ENCODE assay signal across 8 cellular contexts in the genomic region with DNA sequence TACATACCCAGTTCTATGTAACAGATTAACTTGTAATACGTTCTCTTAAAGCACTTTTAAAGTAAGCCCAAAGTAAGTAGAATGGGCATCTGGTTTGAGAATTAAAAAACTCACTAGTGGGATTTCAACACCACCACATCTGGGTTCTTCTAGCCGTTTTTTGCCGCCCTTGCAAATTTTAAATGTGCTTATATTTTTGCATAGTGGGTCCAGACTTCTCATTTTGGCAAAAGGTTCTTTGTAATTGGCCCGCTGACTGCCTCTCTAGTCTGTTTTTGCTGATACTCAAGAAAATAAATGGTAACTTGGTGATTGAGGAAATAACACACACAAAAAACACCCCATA. TPM values are rescaled to one million over a fixed set of nuclear protein-coding genes. Genes with fewer than 3 reads are reported as not detected.
A peak's percentile ranks its signal among the peaks of the same experiment; 100 is the strongest.
DNase-seq lines count a peak whose midpoint lies in the region; ATAC-seq, FAIRE-seq and TF ChIP-seq lines count a peak whose summit lies in the region.

No MANE protein-coding gene starts in this region.

- peaks cover 11% of the 10 kb centered on the region for H3K4me1 ChIP-seq in ES-I3 (ENCODE audit: insufficient read depth, low read length)
- H3K4me1 ChIP-seq in SJSA1 (replicated peaks) = peaks cover 12% of the 10 kb centered on the region
- H3K4me1 ChIP-seq in esophagus muscularis mucosa = peaks cover 6 to 17% (median 13%) of the 10 kb centered on the region in 4 donors

- H3K4me3 ChIP-seq in SJSA1 (peak overlapping the region; percentile 64), esophagus muscularis mucosa (peak overlapping the region; percentile 73 to 88 (median 74)), retinal pigment epithelial cell (ENCODE audit: low read length) (peak overlapping the region; percentile 73)

- no peak for DNase-seq in SJSA1 (ENCODE audit: low read depth in 1 of 2, low spot score in 2 of 2)
- no peak for DNase-seq in esophagus muscularis mucosa (ENCODE audit: extremely low spot score)
- no peak for DNase-seq in retinal pigment epithelial cell (ENCODE audit: low read depth)
- DNase-seq in GM12891 (ENCODE audit: insufficient read length, low spot score) = no peak
- no peak for DNase-seq in NCI-H2107 (lab: John Stamatoyannopoulos, UW)
- DNase-seq in medulla oblongata (ENCODE audit: extremely low spot score) = no peak

- H3K27me3 ChIP-seq in SJSA1 (replicated peaks) (no peaks in the 10 kb centered on the region), esophagus muscularis mucosa (no peaks in the 10 kb centered on the region)

- WGBS in esophagus muscularis mucosa = 71% methylated on average over 4 of the region's 4 CpGs

- intact Hi-C loops in esophagus muscularis mucosa (cut with DNase I) = loop anchor here (2.0 kb wide), 2 partner anchors 54 to 68 kb away; partner anchors contain the start of gene OXCT1

- H3K27ac ChIP-seq in SJSA1 (peak overlapping the region; percentile 92), esophagus muscularis mucosa (replicated peaks in 1 of 4) (peak overlapping the region; percentile 91 to 97 (median 94))

- peak overlapping the region; percentile 90 for H3K9ac ChIP-seq in ES-I3 (ENCODE audit: low read depth, low read length)

- TF ChIP-seq EP300 in esophagus muscularis mucosa (IDR thresholded peaks at IDR 0.05) = no peak

- no peak for TF ChIP-seq POLR2A in esophagus muscularis mucosa (IDR thresholded peaks at IDR 0.05; ENCODE audit: low read depth)
- no peak for TF ChIP-seq POLR2A in GM12891 (IDR thresholded peaks at IDR 0.05; ENCODE audit: low read depth, low read length)

- peaks cover 5% of the 10 kb centered on the region; the same call in 1 of the 2 replicates for H3K36me3 ChIP-seq in ES-I3 (ENCODE audit: insufficient read depth, low read length)
- peaks cover 20% of the 10 kb centered on the region for H3K36me3 ChIP-seq in SJSA1
- peaks cover 0 to 19% (median 16%) of the 10 kb centered on the region in 4 donors for H3K36me3 ChIP-seq in esophagus muscularis mucosa

- TF ChIP-seq CTCF in esophagus muscularis mucosa (IDR thresholded peaks at IDR 0.05) (no peak), retinal pigment epithelial cell (conservative IDR thresholded peaks at IDR 0.05; ENCODE audit: low read depth, low read length) (no peak)

- FAIRE-seq in GM12891 (lab: Jason Lieb, UNC) = no peak

- H3K9me3 ChIP-seq in ES-I3 (ENCODE audit: control insufficient read depth, insufficient read depth, low read length) (no peaks in the 10 kb centered on the region), SJSA1 (replicated peaks) (no peaks in the 10 kb centered on the region), esophagus muscularis mucosa (no peaks in the 10 kb centered on the region)

- no peak for ATAC-seq in HG03045 (IDR thresholded peaks at IDR 0.05; ENCODE audit: unreplicated experiment)

TF ChIP-seq in GM12891, 5 proteins besides CTCF, POLR2A, EP300 and RAD21:
- no peak for TF ChIP-seq PAX5 (IDR thresholded peaks at IDR 0.05; ENCODE audit: insufficient read depth, low read length, severe bottlenecking)
TF ChIP-seq in GM12891: peak in this region for 0.

RNA-seq across cellular contexts. Expression of gene FBXO4, which starts 0.6 kb away (rescaled TPM):
- total RNA-seq in SJSA1 (2014; rRNA removed; shearing (Covaris generic)) = 12.5 and 29.3 TPM in 2 replicates
- total RNA-seq in esophagus muscularis mucosa = 1 to 10 TPM; 5.1 to 8.8 (median 7.5) TPM
- polyA plus RNA-seq in GM12891 (2012; ENCODE audit: low read depth, missing spikeins) = 8.7 TPM

RNA-seq across cellular contexts. Expression of gene RIMOC1, which starts 20.4 kb away (rescaled TPM):
- 15.3 and 19.9 TPM in 2 replicates for total RNA-seq in SJSA1 (2014; rRNA removed; shearing (Covaris generic))
- 10 to 100 TPM; 19.5 to 24.5 (median 20.2) TPM for total RNA-seq in esophagus muscularis mucosa
- 3.4 TPM for polyA plus RNA-seq in GM12891 (2012; ENCODE audit: low read depth, missing spikeins)

RNA-seq across cellular contexts. Expression of gene OXCT1, which starts 54.3 kb away (rescaled TPM):
- total RNA-seq in SJSA1 (2014; rRNA removed; shearing (Covaris generic)) = 42.7 and 48.7 TPM in 2 replicates
- 10 to 100 TPM; 30.8 to 47.6 (median 37.7) TPM for total RNA-seq in esophagus muscularis mucosa
- polyA plus RNA-seq in GM12891 (2012; ENCODE audit: low read depth, missing spikeins) = 37.4 TPM
